Comparison of ENCODE assay signal across 9 cellular contexts in genomic region chr1:108125312-108126138, GRCh38.
DNase-seq lines count a peak whose midpoint lies in the region; ATAC-seq and TF ChIP-seq lines count a peak whose summit lies in the region.
"Had no signal": no experiment of that assay in that cellular context is flagged by ENCODE, and none has a peak within 500 bp of the region (broad histone marks: within the 10 kb centered on the region; RNA-seq: fewer than 3 reads in every experiment).

No MANE protein-coding gene starts in this region.

- no peaks in the 10 kb centered on the region for H3K4me1 Mint-ChIP-seq in activated CD4-positive, alpha-beta T cell treated with anti-CD3 and anti-CD28 coated beads, Interleukin-2, amount 10 ng/mL, durations not matched to agents 24 days and 14 days

- no peaks in the 10 kb centered on the region for H3K27me3 Mint-ChIP-seq in activated CD4-positive, alpha-beta T cell treated with anti-CD3 and anti-CD28 coated beads, Interleukin-2, amount 10 ng/mL, durations not matched to agents 24 days and 14 days

- peak in 1 of 3 donors; percentile 92 for TF ChIP-seq CTCF in lower leg skin (IDR thresholded peaks at IDR 0.05)

- no peak overlapping the region for H3K4me3 Mint-ChIP-seq in activated CD4-positive, alpha-beta T cell treated with anti-CD3 and anti-CD28 coated beads, Interleukin-2, amount 10 ng/mL, durations not matched to agents 24 days and 14 days
- H3K4me3 Mint-ChIP-seq: T-helper 1 cell treated with Interleukin-12 subunit alpha and Interleukin-12 subunit beta and Interleukin-4 antibody, amounts not matched to agents 30 μg/mL and 1 μg/mL, for 36 hours had no signal

- ATAC-seq in GM19351 (IDR thresholded peaks at IDR 0.05; ENCODE audit: unreplicated experiment), result peak; percentile 92
- ATAC-seq in HG03439 (IDR thresholded peaks at IDR 0.05; ENCODE audit: unreplicated experiment), result peak; percentile 95

- H3K9me3 Mint-ChIP-seq in activated CD4-positive, alpha-beta T cell treated with anti-CD3 and anti-CD28 coated beads, Interleukin-2, amount 10 ng/mL, durations not matched to agents 24 days and 14 days, result no peaks in the 10 kb centered on the region
- H3K9me3 Mint-ChIP-seq: T-helper 1 cell treated with Interleukin-12 subunit alpha and Interleukin-12 subunit beta and Interleukin-4 antibody, amounts not matched to agents 30 μg/mL and 1 μg/mL, for 36 hours had no signal

- H3K4me3 ChIP-seq in lower leg skin (ENCODE audit: low read depth, poor library complexity, severe bottlenecking), result no peak overlapping the region

- H3K27ac Mint-ChIP-seq in activated CD4-positive, alpha-beta T cell treated with anti-CD3 and anti-CD28 coated beads, Interleukin-2, amount 10 ng/mL, durations not matched to agents 24 days and 14 days, result no peak overlapping the region
- H3K27ac Mint-ChIP-seq: T-helper 1 cell treated with Interleukin-12 subunit alpha and Interleukin-12 subunit beta and Interleukin-4 antibody, amounts not matched to agents 30 μg/mL and 1 μg/mL, for 36 hours had no signal

- H3K36me3 Mint-ChIP-seq in activated CD4-positive, alpha-beta T cell treated with anti-CD3 and anti-CD28 coated beads, Interleukin-2, amount 10 ng/mL, durations not matched to agents 24 days and 14 days (ENCODE audit: low read depth), result no peaks in the 10 kb centered on the region

- peak; percentile 82 for DNase-seq in CD1c-positive myeloid dendritic cell (ENCODE audit: extremely low spot score)
- DNase-seq in NCI-H460 (ENCODE audit: extremely low read depth, low read depth), result peak; percentile 57
- DNase-seq in activated CD4-positive, alpha-beta T cell treated with anti-CD3 and anti-CD28 coated beads, Interleukin-2, amount 10 ng/mL, durations not matched to agents 24 days and 14 days, result peak; percentile 89
- DNase-seq in dedifferentiated amniotic fluid mesenchymal stem cell (ENCODE audit: extremely low spot score), result peak; percentile 68
- peak; percentile 67 to 88 for DNase-seq in lower leg skin (ENCODE audit: low spot score in 2 of 2)
- DNase-seq in stimulated activated CD8-positive, alpha-beta memory T cell treated with anti-CD3 and anti-CD28 coated beads, Interleukin-12 subunit alpha, Interleukin-12 subunit beta, amount 100 ng/mL, for 24 hours (ENCODE audit: extremely low read depth), result peak; percentile 32

- intact Hi-C loops in activated CD4-positive, alpha-beta T cell treated with anti-CD3 and anti-CD28 coated beads, Interleukin-2, amount 10 ng/mL, durations not matched to agents 24 days and 14 days (cut with micrococcal nuclease), result loop anchor here (1.0 kb wide), 2 partner anchors 162 to 343 kb away; no protein-coding TSS in a partner anchor
- intact Hi-C loops in lower leg skin (cut with DNase I; ENCODE audit: low total_unique reads), result no loop called here

- TF ChIP-seq POLR2A in lower leg skin (IDR thresholded peaks at IDR 0.05), result no peak

- 7 to 9% methylated on average over 7 of the region's 7 CpGs for WGBS in lower leg skin, 2 donors

Comparison
In these comparisons a context has a peak if more than half of its experiments do, and no peak if none do; other contexts are left out.
1. DNase-seq: peak in every context shown above with its lines; median percentile 89 in activated CD4-positive, alpha-beta T cell treated with anti-CD3 and anti-CD28 coated beads, Interleukin-2, amount 10 ng/mL, durations not matched to agents 24 days and 14 days; 82 in CD1c-positive myeloid dendritic cell; 78 in lower leg skin; 68 in dedifferentiated amniotic fluid mesenchymal stem cell; 57 in NCI-H460; 32 in stimulated activated CD8-positive, alpha-beta memory T cell treated with anti-CD3 and anti-CD28 coated beads, Interleukin-12 subunit alpha, Interleukin-12 subunit beta, amount 100 ng/mL, for 24 hours.